In genomic region chr4:84596826-84597225, GRCh38 we compare ENCODE assay signal across 1 cellular context.
TF ChIP-seq lines count a peak whose summit lies in the region.

No MANE protein-coding gene starts in this region.

TF ChIP-seq in HEK293, 187 proteins besides CTCF, POLR2A, EP300 and RAD21 (continued from another document and continues in another):
- TF ChIP-seq ZFHX2 (tag by site-specific recombination; conservative IDR thresholded peaks at IDR 0.05) (no peak), ZIC2 (tag by site-specific recombination; IDR thresholded peaks at IDR 0.05) (no peak), ZNF626 (tag by site-specific recombination; IDR thresholded peaks at IDR 0.05) (no peak), ZNF280D (tag by site-specific recombination; IDR thresholded peaks at IDR 0.05) (no peak), ZNF514 (tag by site-specific recombination; IDR thresholded peaks at IDR 0.05) (no peak), ZNF10 (tag by site-specific recombination; IDR thresholded peaks at IDR 0.05) (no peak), ZNF561 (tag by site-specific recombination; IDR thresholded peaks at IDR 0.05; ENCODE audit: borderline replicate concordance) (no peak), ZNF211 (tag by site-specific recombination; IDR thresholded peaks at IDR 0.05; ENCODE audit: low read depth) (no peak), ZNF518A (tag by site-specific recombination; conservative IDR thresholded peaks at IDR 0.05; ENCODE audit: low read depth) (peak; percentile 47), ZNF184 (tag by site-specific recombination; IDR thresholded peaks at IDR 0.05) (no peak), ZNF501 (tag by site-specific recombination; IDR thresholded peaks at IDR 0.05) (no peak), SP2 (tag by site-specific recombination; IDR thresholded peaks at IDR 0.05) (no peak), EGR2 (tag by site-specific recombination; IDR thresholded peaks at IDR 0.05; ENCODE audit: low read depth) (no peak), ZNF830 (tag by site-specific recombination; IDR thresholded peaks at IDR 0.05; ENCODE audit: low read depth) (no peak), ZNF169 (tag by site-specific recombination; IDR thresholded peaks at IDR 0.05) (no peak), SP3 (tag by site-specific recombination; IDR thresholded peaks at IDR 0.05) (no peak; the same call in 1 of the 2 replicates), ZNF600 (tag by site-specific recombination; IDR thresholded peaks at IDR 0.05) (peak; percentile 14; the same call in 1 of the 2 replicates), MZF1 (tag by site-specific recombination; IDR thresholded peaks at IDR 0.05; ENCODE audit: borderline replicate concordance) (no peak; the same call in 1 of the 2 replicates), SALL2 (tag by site-specific recombination; IDR thresholded peaks at IDR 0.05; ENCODE audit: borderline replicate concordance) (no peak), ZBTB17 (tag by site-specific recombination; IDR thresholded peaks at IDR 0.05) (peak; percentile 51), ZNF214 (tag by site-specific recombination; IDR thresholded peaks at IDR 0.05; ENCODE audit: borderline replicate concordance) (no peak), ZNF416 (tag by site-specific recombination; IDR thresholded peaks at IDR 0.05) (no peak), ZNF391 (tag by site-specific recombination; IDR thresholded peaks at IDR 0.05; ENCODE audit: borderline replicate concordance, low read depth) (no peak), ZSCAN4 (tag by site-specific recombination; IDR thresholded peaks at IDR 0.05) (no peak), ZNF112 (tag by site-specific recombination; IDR thresholded peaks at IDR 0.05) (no peak), ZNF692 (tag by site-specific recombination; IDR thresholded peaks at IDR 0.05) (no peak), ZNF202 (tag by site-specific recombination; IDR thresholded peaks at IDR 0.05; ENCODE audit: borderline replicate concordance) (no peak), INSM2 (tag by site-specific recombination; IDR thresholded peaks at IDR 0.05) (no peak), KLF16 (tag by site-specific recombination; IDR thresholded peaks at IDR 0.05) (no peak), ZNF510 (tag by site-specific recombination; IDR thresholded peaks at IDR 0.05; ENCODE audit: insufficient replicate concordance) (no peak), ZNF121 (tag by site-specific recombination; IDR thresholded peaks at IDR 0.05) (no peak), ZNF571 (tag by site-specific recombination; IDR thresholded peaks at IDR 0.05) (no peak), ZNF426 (tag by site-specific recombination; IDR thresholded peaks at IDR 0.05) (no peak), GLI2 (tag by site-specific recombination; IDR thresholded peaks at IDR 0.05; ENCODE audit: borderline replicate concordance, low read depth) (no peak), ZNF610 (tag by site-specific recombination; IDR thresholded peaks at IDR 0.05; ENCODE audit: borderline replicate concordance) (no peak), ZNF544 (tag by site-specific recombination; IDR thresholded peaks at IDR 0.05) (no peak), SCRT1 (tag by site-specific recombination; IDR thresholded peaks at IDR 0.05; ENCODE audit: borderline replicate concordance) (no peak)
- TF ChIP-seq, protein P1, sequence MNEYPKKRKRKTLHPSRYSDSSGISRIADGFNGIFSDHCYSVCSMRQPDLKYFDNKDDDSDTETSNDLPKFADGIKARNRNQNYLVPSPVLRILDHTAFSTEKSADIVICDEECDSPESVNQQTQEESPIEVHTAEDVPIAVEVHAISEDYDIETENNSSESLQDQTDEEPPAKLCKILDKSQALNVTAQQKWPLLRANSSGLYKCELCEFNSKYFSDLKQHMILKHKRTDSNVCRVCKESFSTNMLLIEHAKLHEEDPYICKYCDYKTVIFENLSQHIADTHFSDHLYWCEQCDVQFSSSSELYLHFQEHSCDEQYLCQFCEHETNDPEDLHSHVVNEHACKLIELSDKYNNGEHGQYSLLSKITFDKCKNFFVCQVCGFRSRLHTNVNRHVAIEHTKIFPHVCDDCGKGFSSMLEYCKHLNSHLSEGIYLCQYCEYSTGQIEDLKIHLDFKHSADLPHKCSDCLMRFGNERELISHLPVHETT (tag by site-specific recombination; IDR thresholded peaks at IDR 0.05) = no peak
- TF ChIP-seq, protein P2, sequence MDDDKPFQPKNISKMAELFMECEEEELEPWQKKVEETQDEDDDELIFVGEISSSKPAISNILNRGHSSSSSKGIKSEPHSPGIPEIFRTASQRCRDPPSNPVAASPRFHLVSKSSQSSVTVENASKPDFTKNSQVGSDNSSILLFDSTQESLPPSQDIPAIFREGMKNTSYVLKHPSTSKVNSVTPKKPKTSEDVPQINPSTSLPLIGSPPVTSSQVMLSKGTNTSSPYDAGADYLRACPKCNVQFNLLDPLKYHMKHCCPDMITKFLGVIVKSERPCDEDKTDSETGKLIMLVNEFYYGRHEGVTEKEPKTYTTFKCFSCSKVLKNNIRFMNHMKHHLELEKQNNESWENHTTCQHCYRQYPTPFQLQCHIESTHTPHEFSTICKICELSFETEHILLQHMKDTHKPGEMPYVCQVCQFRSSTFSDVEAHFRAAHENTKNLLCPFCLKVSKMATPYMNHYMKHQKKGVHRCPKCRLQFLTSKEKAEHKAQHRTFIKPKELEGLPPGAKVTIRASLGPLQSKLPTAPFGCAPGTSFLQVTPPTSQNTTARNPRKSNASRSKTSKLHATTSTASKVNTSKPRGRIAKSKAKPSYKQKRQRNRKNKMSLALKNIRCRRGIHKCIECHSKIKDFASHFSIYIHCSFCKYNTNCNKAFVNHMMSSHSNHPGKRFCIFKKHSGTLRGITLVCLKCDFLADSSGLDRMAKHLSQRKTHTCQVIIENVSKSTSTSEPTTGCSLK (tag by site-specific recombination; IDR thresholded peaks at IDR 0.05) = no peak
- TF ChIP-seq, protein P3, sequence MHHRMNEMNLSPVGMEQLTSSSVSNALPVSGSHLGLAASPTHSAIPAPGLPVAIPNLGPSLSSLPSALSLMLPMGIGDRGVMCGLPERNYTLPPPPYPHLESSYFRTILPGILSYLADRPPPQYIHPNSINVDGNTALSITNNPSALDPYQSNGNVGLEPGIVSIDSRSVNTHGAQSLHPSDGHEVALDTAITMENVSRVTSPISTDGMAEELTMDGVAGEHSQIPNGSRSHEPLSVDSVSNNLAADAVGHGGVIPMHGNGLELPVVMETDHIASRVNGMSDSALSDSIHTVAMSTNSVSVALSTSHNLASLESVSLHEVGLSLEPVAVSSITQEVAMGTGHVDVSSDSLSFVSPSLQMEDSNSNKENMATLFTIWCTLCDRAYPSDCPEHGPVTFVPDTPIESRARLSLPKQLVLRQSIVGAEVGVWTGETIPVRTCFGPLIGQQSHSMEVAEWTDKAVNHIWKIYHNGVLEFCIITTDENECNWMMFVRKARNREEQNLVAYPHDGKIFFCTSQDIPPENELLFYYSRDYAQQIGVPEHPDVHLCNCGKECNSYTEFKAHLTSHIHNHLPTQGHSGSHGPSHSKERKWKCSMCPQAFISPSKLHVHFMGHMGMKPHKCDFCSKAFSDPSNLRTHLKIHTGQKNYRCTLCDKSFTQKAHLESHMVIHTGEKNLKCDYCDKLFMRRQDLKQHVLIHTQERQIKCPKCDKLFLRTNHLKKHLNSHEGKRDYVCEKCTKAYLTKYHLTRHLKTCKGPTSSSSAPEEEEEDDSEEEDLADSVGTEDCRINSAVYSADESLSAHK (tag by site-specific recombination; IDR thresholded peaks at IDR 0.05) = no peak
- TF ChIP-seq, protein P4, sequence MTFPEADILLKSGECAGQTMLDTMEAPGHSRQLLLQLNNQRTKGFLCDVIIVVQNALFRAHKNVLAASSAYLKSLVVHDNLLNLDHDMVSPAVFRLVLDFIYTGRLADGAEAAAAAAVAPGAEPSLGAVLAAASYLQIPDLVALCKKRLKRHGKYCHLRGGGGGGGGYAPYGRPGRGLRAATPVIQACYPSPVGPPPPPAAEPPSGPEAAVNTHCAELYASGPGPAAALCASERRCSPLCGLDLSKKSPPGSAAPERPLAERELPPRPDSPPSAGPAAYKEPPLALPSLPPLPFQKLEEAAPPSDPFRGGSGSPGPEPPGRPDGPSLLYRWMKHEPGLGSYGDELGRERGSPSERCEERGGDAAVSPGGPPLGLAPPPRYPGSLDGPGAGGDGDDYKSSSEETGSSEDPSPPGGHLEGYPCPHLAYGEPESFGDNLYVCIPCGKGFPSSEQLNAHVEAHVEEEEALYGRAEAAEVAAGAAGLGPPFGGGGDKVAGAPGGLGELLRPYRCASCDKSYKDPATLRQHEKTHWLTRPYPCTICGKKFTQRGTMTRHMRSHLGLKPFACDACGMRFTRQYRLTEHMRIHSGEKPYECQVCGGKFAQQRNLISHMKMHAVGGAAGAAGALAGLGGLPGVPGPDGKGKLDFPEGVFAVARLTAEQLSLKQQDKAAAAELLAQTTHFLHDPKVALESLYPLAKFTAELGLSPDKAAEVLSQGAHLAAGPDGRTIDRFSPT (tag by site-specific recombination; IDR thresholded peaks at IDR 0.05) = no peak
